ENCODE assay signal across 10 cellular contexts in genomic region chrX:68807818-68808217, GRCh38. TPM values are rescaled to one million over a fixed set of nuclear protein-coding genes. Genes with fewer than 3 reads are reported as not detected.
DNase-seq lines count a peak whose midpoint lies in the region; ATAC-seq and TF ChIP-seq lines count a peak whose summit lies in the region.
"Had no signal": no experiment of that assay in that cellular context is flagged by ENCODE, and none has a peak within 500 bp of the region (broad histone marks: within the 10 kb centered on the region; RNA-seq: fewer than 3 reads in every experiment).

No MANE protein-coding gene starts in this region.

- no peak overlapping the region for H3K4me3 Mint-ChIP-seq in Calu3 (ENCODE audit: low read depth, unreplicated experiment)

- no CpG with 5 or more reads among the region's 3 CpGs for WGBS in mesendoderm (ENCODE audit: extremely low coverage, insufficient coverage, low lambda C conversion rate)

- intact Hi-C loops in Calu3 (cut with micrococcal nuclease; ENCODE audit: unreplicated experiment) = loop anchor here (2.0 to 5.0 kb wide), 4 partner anchors 75 to 626 kb away; no protein-coding TSS in a partner anchor

- no peaks in the 10 kb centered on the region for H3K4me1 Mint-ChIP-seq in Calu3 (ENCODE audit: low read depth, unreplicated experiment)

- no peaks in the 10 kb centered on the region for H3K79me2 ChIP-seq in mesendoderm (ENCODE audit: control insufficient read depth, insufficient read depth, low read length)

- BruUV-seq in Calu3 (replicated peaks; lab: Mats Ljungman, UMichigan) = no TSS peak

- no peaks in the 10 kb centered on the region for H3K79me1 ChIP-seq in mesendoderm (ENCODE audit: low read length)

- no peaks in the 10 kb centered on the region for H3K27me3 ChIP-seq in mesendoderm (ENCODE audit: insufficient read depth, low read length, poor library complexity)

- H4K8ac ChIP-seq in mesendoderm (ENCODE audit: low read depth, low read length) = no peak overlapping the region

- ATAC-seq in HG03025 (IDR thresholded peaks at IDR 0.05; ENCODE audit: low FRiP score, unreplicated experiment) (no peak), HG03196 (IDR thresholded peaks at IDR 0.05; ENCODE audit: unreplicated experiment) (no peak)

- H3K4ac ChIP-seq in mesendoderm (ENCODE audit: low read depth, low read length) = no peak overlapping the region

- no peak overlapping the region for H3K27ac Mint-ChIP-seq in Calu3 (ENCODE audit: unreplicated experiment)
- H3K27ac Mint-ChIP-seq: activated T-helper 2 cell treated with anti-CD3 and anti-CD28 coated beads, Interferon-gamma antibody, Interleukin-2, Interleukin-4, amounts not matched to agents 10 μg/mL and 5 μg/mL and 100 μg/mL, durations not matched to agents 14 hours and 24 hours and 36 hours had no signal

- H3K36me3 ChIP-seq in mesendoderm (ENCODE audit: control insufficient read depth, insufficient read depth, low read length) = no peaks in the 10 kb centered on the region

- H3K18ac ChIP-seq in mesendoderm (ENCODE audit: low read length) = no peak overlapping the region

- H3K27ac ChIP-seq in mesendoderm (ENCODE audit: low read depth, low read length) = no peak overlapping the region

- H3K4me3 ChIP-seq in LNCaP clone FGC (ENCODE audit: low read depth, low read length) (no peak overlapping the region), cardiac fibroblast (replicated peaks in 1 of 2; ENCODE audit: low read depth in 2 of 2, low read length in 2 of 2) (no peak overlapping the region), mesendoderm (ENCODE audit: low read length) (no peak overlapping the region)

- TF ChIP-seq CTCF in Calu3 (IDR thresholded peaks at IDR 0.05; ENCODE audit: unreplicated experiment) = peak; percentile 16
- TF ChIP-seq CTCF in LNCaP clone FGC (IDR thresholded peaks at IDR 0.05; ENCODE audit: control insufficient read depth, extremely low read depth, insufficient read depth) = peak; percentile 59
- peak; percentile 25 for TF ChIP-seq CTCF in cardiac fibroblast (IDR thresholded peaks at IDR 0.05; ENCODE audit: low read depth, low read length)

- H2BK15ac ChIP-seq in mesendoderm (replicated peaks; ENCODE audit: low read depth) = no peak overlapping the region

- CTCF ChIA-PET in Calu3 (lab: Charles Lee) = interaction anchor here (1.4 to 1.6 kb wide), 2 partner anchors 75 to 97 kb away, joined by 3 to 12 read pairs; no protein-coding TSS in a partner anchor

- no peak overlapping the region for H3K4me2 ChIP-seq in mesendoderm (ENCODE audit: low read length)

- no peak for DNase-seq in Calu3
- no peak for DNase-seq in LNCaP clone FGC (ENCODE audit: low read depth)
- peak; percentile 32 to 38 for DNase-seq in cardiac fibroblast (ENCODE audit: low read depth in 2 of 2)
- DNase-seq in mesendoderm = peak; percentile 58
- no peak for DNase-seq in activated CD8-positive, alpha-beta memory T cell treated with anti-CD3 and anti-CD28 coated beads, Interleukin-2, amount 50 U/mL, for 4 hours
- DNase-seq in GOT3 (lab: John Stamatoyannopoulos, UW) = no peak
- DNase-seq: stimulated activated CD4-positive, alpha-beta T cell treated with anti-CD3 and anti-CD28 coated beads, Interleukin-2, amount 100 ng/mL, for 48 hours had no signal

- H3K23ac ChIP-seq in mesendoderm (ENCODE audit: low read length) = no peak overlapping the region

- H2BK120ac ChIP-seq in mesendoderm (ENCODE audit: low read depth, low read length) = no peak overlapping the region

- H2AK5ac ChIP-seq in mesendoderm (ENCODE audit: low read length) = no peak overlapping the region

- peaks cover 21% of the 10 kb centered on the region for H3K27me3 Mint-ChIP-seq in Calu3 (ENCODE audit: unreplicated experiment)

- no peak overlapping the region for H3K56ac ChIP-seq in mesendoderm (ENCODE audit: low read length)

- H3K4me1 ChIP-seq in mesendoderm (ENCODE audit: control insufficient read depth, low read depth, low read length) = no peaks in the 10 kb centered on the region

- H3K9ac ChIP-seq in mesendoderm (ENCODE audit: low read length) = no peak overlapping the region

- H2BK5ac ChIP-seq in mesendoderm (ENCODE audit: low read length) = no peak overlapping the region

- H3K9me3 Mint-ChIP-seq in Calu3 (ENCODE audit: low read depth, unreplicated experiment) = no peaks in the 10 kb centered on the region
- H3K9me3 Mint-ChIP-seq: activated T-helper 2 cell treated with anti-CD3 and anti-CD28 coated beads, Interferon-gamma antibody, Interleukin-2, Interleukin-4, amounts not matched to agents 10 μg/mL and 5 μg/mL and 100 μg/mL, durations not matched to agents 14 hours and 24 hours and 36 hours had no signal

- no peak overlapping the region for H4K5ac ChIP-seq in mesendoderm (ENCODE audit: low read length)

- H3K36me3 Mint-ChIP-seq in Calu3 (ENCODE audit: insufficient read depth, unreplicated experiment) = no peaks in the 10 kb centered on the region

RNA-seq across cellular contexts. Expression of gene EFNB1, which starts 21.0 kb away (rescaled TPM):
- total RNA-seq in Calu3 (2022) = 12.6 and 20.7 TPM in 2 replicates
- polyA plus RNA-seq in mesendoderm (2013, experiment 1 of 2) = 3.3 TPM
- polyA plus RNA-seq in mesendoderm (2013, experiment 2 of 2) = 3.5 TPM

Comparison
In these comparisons a context has a peak if more than half of its experiments do, and no peak if none do; other contexts are left out.
1. DNase-seq: peak in cardiac fibroblast (2 of 2) and mesendoderm (single experiment); none in Calu3 (single experiment), LNCaP clone FGC (single experiment), activated CD8-positive, alpha-beta memory T cell treated with anti-CD3 and anti-CD28 coated beads, Interleukin-2, amount 50 U/mL, for 4 hours (single experiment) and GOT3 (single experiment).
2. Peak in every context shown above with its lines, with median percentiles within 50 percentile points of each other: CTCF ChIP-seq.